8 cellular contexts compared by ENCODE assay signal in the genomic region with DNA sequence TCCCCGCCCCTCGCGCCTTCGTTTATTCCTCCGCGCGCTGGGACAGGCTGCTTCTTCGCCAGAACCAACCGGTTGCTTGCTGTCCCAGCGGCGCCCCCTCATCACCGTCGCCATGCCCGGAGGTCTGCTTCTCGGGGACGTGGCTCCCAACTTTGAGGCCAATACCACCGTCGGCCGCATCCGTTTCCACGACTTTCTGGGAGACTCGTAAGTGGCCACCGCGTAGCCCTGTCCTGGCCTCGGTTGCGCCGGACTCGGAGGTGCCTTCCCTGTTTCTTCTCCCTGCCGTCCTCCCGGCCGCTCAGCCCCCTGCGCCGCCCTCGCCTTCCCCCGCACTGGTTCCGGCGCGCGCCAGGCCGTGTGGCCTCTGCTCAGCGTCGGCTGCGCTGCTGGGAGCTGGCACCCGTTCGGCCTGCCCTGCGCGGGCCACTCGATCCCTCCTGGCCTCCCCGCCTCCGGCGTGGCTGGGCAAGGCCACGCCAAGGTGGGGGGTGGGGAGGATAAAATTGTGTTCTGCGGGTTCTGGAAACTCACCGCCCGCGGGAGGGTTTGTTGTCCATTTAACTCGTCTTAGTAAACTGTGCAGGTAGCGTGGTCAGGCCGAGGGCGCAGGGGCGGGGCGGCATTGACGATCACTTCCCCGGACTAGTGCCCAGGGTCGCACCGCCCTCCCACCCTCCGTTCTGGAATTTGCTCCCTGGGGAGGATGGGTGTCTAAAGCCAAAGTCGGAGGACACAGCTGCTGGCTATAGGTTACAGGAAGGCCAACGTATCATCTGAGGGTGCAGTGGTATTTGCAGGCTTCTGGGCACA. TPM values are rescaled to one million over a fixed set of nuclear protein-coding genes. Genes with fewer than 3 reads are reported as not detected.
A peak's percentile ranks its signal among the peaks of the same experiment; 100 is the strongest.
DNase-seq lines count a peak whose midpoint lies in the region; ATAC-seq and TF ChIP-seq lines count a peak whose summit lies in the region.

A gene with protein sequence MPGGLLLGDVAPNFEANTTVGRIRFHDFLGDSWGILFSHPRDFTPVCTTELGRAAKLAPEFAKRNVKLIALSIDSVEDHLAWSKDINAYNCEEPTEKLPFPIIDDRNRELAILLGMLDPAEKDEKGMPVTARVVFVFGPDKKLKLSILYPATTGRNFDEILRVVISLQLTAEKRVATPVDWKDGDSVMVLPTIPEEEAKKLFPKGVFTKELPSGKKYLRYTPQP (plus strand): TSS at position 50 of the 813 bp plus-strand sequence. CDS start 63 bp downstream, at position 113.

- H3K36me3 ChIP-seq in PC-3 (ENCODE audit: low read depth, low read length): peaks cover 36% of the 10 kb centered on the region

- H3K27me3 Mint-ChIP-seq in activated naive CD8-positive, alpha-beta T cell treated with anti-CD3 and anti-CD28 coated beads for 36 hours: no peaks in the 10 kb centered on the region

- H3K9me3 Mint-ChIP-seq in activated naive CD8-positive, alpha-beta T cell treated with anti-CD3 and anti-CD28 coated beads for 36 hours: no peaks in the 10 kb centered on the region

- peak within 1 kb of the TSS; percentile 68 for H3K27ac ChIP-seq in PC-3 (ENCODE audit: low read length)

- H3F3A ChIP-seq in PC-3 (ENCODE audit: low read length, unreplicated experiment): peaks cover 18% of the 10 kb centered on the region

- H2AFZ ChIP-seq in PC-3 (ENCODE audit: low read length): peak within 1 kb of the TSS; percentile 89

- no peaks in the 10 kb centered on the region for H3K9me3 ChIP-seq in PC-3 (ENCODE audit: low read length)

- H3K9ac ChIP-seq in PC-3 (ENCODE audit: low read length): peak within 1 kb of the TSS; percentile 83

- intact Hi-C loops in PC-3 (cut with micrococcal nuclease): loop anchor here (1.0 to 5.0 kb wide), 7 partner anchors 30 to 731 kb away; partner anchors contain the start of genes CENPL, DARS2 and KLHL20

- H3K27me3 ChIP-seq in PC-3 (ENCODE audit: low read length): no peaks in the 10 kb centered on the region

- no peaks in the 10 kb centered on the region for H3K9me2 ChIP-seq in PC-3 (replicated peaks; ENCODE audit: low read length)

- H3K4me3 Mint-ChIP-seq in activated naive CD8-positive, alpha-beta T cell treated with anti-CD3 and anti-CD28 coated beads for 36 hours: peak within 1 kb of the TSS; percentile 94

- peak within 1 kb of the TSS; percentile 87 for H3K4me2 ChIP-seq in PC-3 (ENCODE audit: low read length)

- ATAC-seq in HG03575 (IDR thresholded peaks at IDR 0.05; ENCODE audit: extremely low read depth, insufficient number of reproducible peaks, low FRiP score, unreplicated experiment) (peak; percentile 27), PC-3 (peak; percentile 43)

- POLR2A ChIA-PET in PC-3 (lab: Charles Lee; ENCODE audit: unreplicated experiment): interaction anchor here (0.5 to 1.7 kb wide), 13 partner anchors 29 to 1696 kb away, joined by 3 to 16 read pairs (median 6); partner anchors contain the start of genes KLHL20 and METTL13

- H3K79me2 ChIP-seq in PC-3 (ENCODE audit: low read length): peaks cover 76% of the 10 kb centered on the region

- CTCF ChIA-PET in PC-3 (lab: Charles Lee): interaction anchor here (0.6 to 2.4 kb wide), 4 partner anchors 29 to 222 kb away, joined by 3 to 13 read pairs (median 4); no protein-coding TSS in a partner anchor

- DNase-seq in DMS114 treated with DMSO at 0.1 percent for 48 hours (lab: John Stamatoyannopoulos, UW; ENCODE audit: unreplicated experiment): peak; percentile 78
- peak; percentile 17 for DNase-seq in GM20000 (ENCODE audit: low spot score)
- DNase-seq in PC-3: peak; percentile 78
- peak; percentile 85 for DNase-seq in activated naive CD8-positive, alpha-beta T cell treated with anti-CD3 and anti-CD28 coated beads for 36 hours
- no peak for DNase-seq in glomerular endothelial cell (ENCODE audit: extremely low read depth, low read depth, low spot score)
- no peak for DNase-seq in occipital lobe (lab: John Stamatoyannopoulos, UW)
- no peak for DNase-seq in GM13977 (ENCODE audit: low spot score)

- H3K4me1 Mint-ChIP-seq in activated naive CD8-positive, alpha-beta T cell treated with anti-CD3 and anti-CD28 coated beads for 36 hours: peaks cover 54% of the 10 kb centered on the region

- H3K4me1 ChIP-seq in PC-3 (ENCODE audit: insufficient read depth, low read length): peaks cover 60% of the 10 kb centered on the region

- peaks cover 31% of the 10 kb centered on the region for H4K20me1 ChIP-seq in PC-3 (ENCODE audit: low read length)

- peak within 1 kb of the TSS; percentile 74 for H3K4me3 ChIP-seq in PC-3 (ENCODE audit: low read length)

- in situ Hi-C loops in GM13977 (cut with MboI; ENCODE audit: low pct_unique_long_range_greater_than_20kb, low sequenced_read_pairs, unreplicated experiment): no loop called here

- TF ChIP-seq CTCF in GM20000 (IDR thresholded peaks at IDR 0.05; ENCODE audit: extremely low read depth, missing control alignments) (no peak), PC-3 (conservative IDR thresholded peaks at IDR 0.05; ENCODE audit: low read depth, low read length) (no peak; the same call in 1 of the 2 replicates), GM13977 (IDR thresholded peaks at IDR 0.05; ENCODE audit: extremely low read depth, insufficient read depth, missing control alignments) (no peak)

- no TSS peak for BruUV-seq in PC-3 (replicated peaks; lab: Mats Ljungman, UMichigan)

- H3K36me3 Mint-ChIP-seq in activated naive CD8-positive, alpha-beta T cell treated with anti-CD3 and anti-CD28 coated beads for 36 hours: peaks cover 39% of the 10 kb centered on the region

- peak within 1 kb of the TSS; percentile 89 for H3K27ac Mint-ChIP-seq in activated naive CD8-positive, alpha-beta T cell treated with anti-CD3 and anti-CD28 coated beads for 36 hours

RNA-seq across cellular contexts. Expression of the gene that starts here (rescaled TPM):
- total RNA-seq in PC-3 (2014; rRNA removed) (649 and 829 TPM in 2 replicates), glomerular endothelial cell (230 and 268 TPM in 2 replicates), occipital lobe (38.4 TPM)
- 100 to 1,000 TPM; 168 to 175 TPM for total RNA-seq in activated naive CD8-positive, alpha-beta T cell treated with anti-CD3 and anti-CD28 coated beads for 36 hours

Comparison
In these comparisons a context has a peak if more than half of its experiments do, and no peak if none do; other contexts are left out.
1. DNase-seq: peak in DMS114 treated with DMSO at 0.1 percent for 48 hours (single experiment), GM20000 (single experiment), PC-3 (single experiment) and activated naive CD8-positive, alpha-beta T cell treated with anti-CD3 and anti-CD28 coated beads for 36 hours (single experiment); none in glomerular endothelial cell (single experiment), occipital lobe (single experiment) and GM13977 (single experiment).